8 cellular contexts compared by ENCODE assay signal in genomic region chr5:60944904-60945759, GRCh38. TPM values are rescaled to one million over a fixed set of nuclear protein-coding genes. Genes with fewer than 3 reads are reported as not detected.
DNase-seq lines count a peak whose midpoint lies in the region; ATAC-seq, FAIRE-seq and TF ChIP-seq lines count a peak whose summit lies in the region.

ERCC8 (minus strand) TSS chr5:60945070; CDS start chr5:60945008, 62 bp downstream.
NDUFAF2 (plus strand) TSS chr5:60945205; CDS start chr5:60945256, 51 bp downstream.

- no peaks in the 10 kb centered on the region for H3K27me3 Mint-ChIP-seq in activated CD4-positive, alpha-beta T cell treated with anti-CD3 and anti-CD28 coated beads for 36 hours

- CTCF ChIA-PET in activated CD4-positive, alpha-beta T cell treated with anti-CD3 and anti-CD28 coated beads for 36 hours (lab: Charles Lee): interaction anchor here (1.2 to 2.4 kb wide), 2 partner anchors 14 to 268 kb away, joined by 3 to 8 read pairs; no protein-coding TSS in a partner anchor

- H3K4me3 ChIP-seq in BE2C (ENCODE audit: low read depth, low read length) (peak within 1 kb of the TSS; percentile 92), colonic mucosa (peak within 1 kb of the TSS; percentile 74)

- peak within 1 kb of the TSS; percentile 84 for H3K27ac Mint-ChIP-seq in activated CD4-positive, alpha-beta T cell treated with anti-CD3 and anti-CD28 coated beads for 36 hours

- H3K4me1 ChIP-seq in BE2C: no peaks in the 10 kb centered on the region
- H3K4me1 ChIP-seq in colonic mucosa: no peaks in the 10 kb centered on the region

- peaks cover 13% of the 10 kb centered on the region for H3K36me3 Mint-ChIP-seq in activated CD4-positive, alpha-beta T cell treated with anti-CD3 and anti-CD28 coated beads for 36 hours (ENCODE audit: low read depth)

- DNase-seq in BE2C: peak; percentile 94
- DNase-seq in GM19239 (ENCODE audit: insufficient read length, low spot score): peak; percentile 88
- DNase-seq in NCI-H510A treated with DMSO at 0.1 percent for 48 hours (lab: John Stamatoyannopoulos, UW): peak; percentile 63
- peak; percentile 92 for DNase-seq in activated CD4-positive, alpha-beta T cell treated with anti-CD3 and anti-CD28 coated beads for 36 hours
- peak; percentile 94 for DNase-seq in colonic mucosa
- peak; percentile 64 to 77 (median 72) for DNase-seq in stimulated activated CD4-positive, alpha-beta T cell treated with anti-CD3 and anti-CD28 coated beads, Interleukin-1b, Interleukin-23, amount 100 ng/mL, for 24 hours (ENCODE audit: low read depth in 4 of 4, low spot score in 1 of 4)

- POLR2A ChIA-PET in activated CD4-positive, alpha-beta T cell treated with anti-CD3 and anti-CD28 coated beads for 36 hours (lab: Charles Lee): interaction anchor here (0.5 to 1.0 kb wide), 3 partner anchors 245 to 604 kb away, joined by 3 to 4 read pairs (median 3); partner anchors contain the start of gene DEPDC1B

- no peak within 1 kb of the TSS for H3K4me3 Mint-ChIP-seq in activated CD4-positive, alpha-beta T cell treated with anti-CD3 and anti-CD28 coated beads for 36 hours

- H3K36me3 ChIP-seq in BE2C (peaks cover 7% of the 10 kb centered on the region; the same call in 1 of the 2 replicates), colonic mucosa (no peaks in the 10 kb centered on the region)

- FAIRE-seq in GM19239 (lab: Jason Lieb, UNC): peak; percentile 100

- H3K4me1 Mint-ChIP-seq in activated CD4-positive, alpha-beta T cell treated with anti-CD3 and anti-CD28 coated beads for 36 hours: peaks cover 23% of the 10 kb centered on the region

- H3K9me3 ChIP-seq in BE2C (no peaks in the 10 kb centered on the region), colonic mucosa (no peaks in the 10 kb centered on the region)

- no peak for TF ChIP-seq CTCF in BE2C (IDR thresholded peaks at IDR 0.05; ENCODE audit: low read depth, low read length)
- no peak for TF ChIP-seq CTCF in colonic mucosa (IDR thresholded peaks at IDR 0.05)

- no peaks in the 10 kb centered on the region for H3K9me3 Mint-ChIP-seq in activated CD4-positive, alpha-beta T cell treated with anti-CD3 and anti-CD28 coated beads for 36 hours (ENCODE audit: low read depth)

- H3K27me3 ChIP-seq in BE2C: no peaks in the 10 kb centered on the region
- H3K27me3 ChIP-seq in colonic mucosa: no peaks in the 10 kb centered on the region
- no peaks in the 10 kb centered on the region for H3K27me3 ChIP-seq in layer of hippocampus (ENCODE audit: control insufficient read depth, insufficient read depth, low read length)

- H3K27ac ChIP-seq in colonic mucosa (peak within 1 kb of the TSS; percentile 63), layer of hippocampus (ENCODE audit: low read depth, low read length) (peak within 1 kb of the TSS; percentile 27)

- intact Hi-C loops in activated CD4-positive, alpha-beta T cell treated with anti-CD3 and anti-CD28 coated beads for 36 hours (cut with DNase I, micrococcal nuclease): loop anchor here (1.0 to 10.0 kb wide), 12 partner anchors 14 to 1467 kb away; partner anchors contain the start of genes DEPDC1B (in 1 of the 2), IPO11 (in 1 of the 2), SMIM15 (in 1 of the 2) and ZSWIM6 (in 1 of the 2)
- intact Hi-C loops in colonic mucosa (cut with DNase I): loop anchor here (10.0 kb wide), 1 partner anchor 250 kb away; no protein-coding TSS in a partner anchor

- ATAC-seq in HG03442 (IDR thresholded peaks at IDR 0.05; ENCODE audit: unreplicated experiment): peak; percentile 99
- peak; percentile 99 for ATAC-seq in activated CD4-positive, alpha-beta T cell treated with anti-CD3 and anti-CD28 coated beads for 36 hours

- H3K9ac ChIP-seq in colonic mucosa (ENCODE audit: low read depth in 2 of 2, low read length in 2 of 2): peak within 1 kb of the TSS; percentile 75 to 76

RNA-seq across cellular contexts. Expression of gene ERCC8, which starts in this region (rescaled TPM):
- polyA plus RNA-seq in BE2C (2012; ENCODE audit: insufficient read depth, insufficient read length, low read depth): 22.2 TPM
- 10 to 100 TPM in 1 of 2 experiments, 1 to 10 TPM in 1; 9.0 to 12.5 TPM for total RNA-seq in activated CD4-positive, alpha-beta T cell treated with anti-CD3 and anti-CD28 coated beads for 36 hours
- total RNA-seq in colonic mucosa: 1 to 10 TPM; 9.0 to 9.8 TPM

RNA-seq across cellular contexts. Expression of gene NDUFAF2, which starts in this region (rescaled TPM):
- polyA plus RNA-seq in BE2C (2012; ENCODE audit: insufficient read depth, insufficient read length, low read depth): 47.5 TPM
- 10 to 100 TPM; 39.3 to 46.6 TPM for total RNA-seq in activated CD4-positive, alpha-beta T cell treated with anti-CD3 and anti-CD28 coated beads for 36 hours
- total RNA-seq in colonic mucosa: 10 to 100 TPM; 20.9 to 36.0 TPM

Comparison
In these comparisons a context has a peak if more than half of its experiments do, and no peak if none do; other contexts are left out.
1. Peak in every context shown above with its lines: DNase-seq, ATAC-seq, H3K4me3 ChIP-seq and H3K27ac ChIP-seq.